Comparison of ENCODE assay signal across 20 cellular contexts in the genomic region with DNA sequence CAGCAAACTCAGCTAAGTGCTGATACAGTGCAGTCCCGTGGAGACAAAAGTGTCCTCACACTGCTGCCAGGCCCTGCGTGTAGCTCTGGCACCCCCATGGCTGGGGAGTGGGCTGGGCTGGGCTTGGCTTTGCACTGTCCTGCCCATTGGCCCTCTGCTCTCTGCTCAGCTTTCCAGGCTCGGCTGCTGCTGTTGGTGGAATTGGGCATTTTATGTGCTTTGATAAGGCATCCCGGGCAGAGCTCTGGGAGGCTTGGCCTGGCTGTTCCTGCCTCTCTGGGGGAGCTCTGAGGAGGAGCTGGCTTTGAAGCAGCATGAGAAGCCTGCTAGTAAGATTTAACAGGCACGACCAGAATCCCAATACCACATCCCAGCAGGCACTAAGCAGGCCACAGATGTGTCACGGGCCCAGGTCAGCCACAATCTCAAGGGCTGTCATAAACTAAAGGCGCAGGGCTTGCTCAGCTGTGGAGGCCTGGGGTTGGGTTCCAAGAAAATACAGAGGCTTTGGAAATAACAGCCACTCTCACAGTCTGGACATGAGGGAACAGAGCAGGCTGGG.
A peak's percentile ranks its signal among the peaks of the same experiment; 100 is the strongest.
DNase-seq lines count a peak whose midpoint lies in the region; ATAC-seq, FAIRE-seq and TF ChIP-seq lines count a peak whose summit lies in the region.
"Had no signal": no experiment of that assay in that cellular context is flagged by ENCODE, and none has a peak within 500 bp of the region (broad histone marks: within the 10 kb centered on the region; RNA-seq: fewer than 3 reads in every experiment).

No MANE protein-coding gene starts in this region.

- no peak overlapping the region for H2AK5ac ChIP-seq in H1 (ENCODE audit: low read depth, low read length)

- H4K20me1 ChIP-seq in H1 (replicated peaks in 1 of 2; ENCODE audit: control insufficient read depth in 1 of 2, insufficient read depth in 2 of 2, low read length in 2 of 2), result no peaks in the 10 kb centered on the region

- H3K27ac ChIP-seq in H1 (ENCODE audit: low read depth, low read length) (no peak overlapping the region), testis (no peak overlapping the region)
- H3K27ac ChIP-seq: C4-2B, PC-9 had no signal

- no peak overlapping the region for H4K91ac ChIP-seq in H1 (replicated peaks; ENCODE audit: insufficient read length, low read length)

- H3K23ac ChIP-seq in H1 (ENCODE audit: insufficient read length), result no peak overlapping the region

- no peaks in the 10 kb centered on the region for H3K23me2 ChIP-seq in H1 (ENCODE audit: low read depth, low read length)

- H2BK12ac ChIP-seq in H1 (ENCODE audit: low read depth, low read length), result no peak overlapping the region

- POLR2A ChIA-PET in H1 (lab: Charles Lee; ENCODE audit: partially characterized antibody), result interaction anchor here (0.8 kb wide), 1 partner anchor 10 kb away, joined by 3 read pairs; no protein-coding TSS in a partner anchor

- H3K4me1 ChIP-seq in H1 (replicated peaks in 1 of 4; ENCODE audit: control insufficient read depth in 3 of 4, insufficient read depth in 4 of 4, low read length in 3 of 4), result peaks cover 0 to 2% (median 0%) of the 10 kb centered on the region in 4 experiments; a peak in 2 of 7 replicates
- H3K4me1 ChIP-seq in testis, result peaks cover 12% of the 10 kb centered on the region

- no peaks in the 10 kb centered on the region for H3K27me3 ChIP-seq in H1 (replicated peaks in 1 of 4; ENCODE audit: control insufficient read depth in 3 of 4, extremely low read depth in 1 of 4, insufficient read depth in 3 of 4, low read length in 3 of 4)
- H3K27me3 ChIP-seq in testis, result no peaks in the 10 kb centered on the region

- peaks cover 5% of the 10 kb centered on the region for H3K36me3 Mint-ChIP-seq in natural killer cell treated with Interleukin-12 subunit alpha and Interleukin-12 subunit beta and Interleukin-15 and Interleukin-18, amount 100 ng/mL, for 72 hours
- H3K36me3 Mint-ChIP-seq in natural killer cell, result no peaks in the 10 kb centered on the region

- peaks cover 15 to 32% of the 10 kb centered on the region in 2 donors for H3K27me3 Mint-ChIP-seq in natural killer cell treated with Interleukin-12 subunit alpha and Interleukin-12 subunit beta and Interleukin-15 and Interleukin-18, amount 100 ng/mL, for 72 hours
- H3K27me3 Mint-ChIP-seq in natural killer cell (ENCODE audit: low read depth in 2 of 2), result peaks cover 0 to 15% of the 10 kb centered on the region in 2 donors

- H3K79me2 ChIP-seq in H1 (ENCODE audit: control insufficient read depth in 1 of 2, insufficient read depth in 2 of 2, low read length in 2 of 2), result no peaks in the 10 kb centered on the region

- peak overlapping the region; percentile 28; the same call in 1 of the 2 replicates for H4K8ac ChIP-seq in H1 (ENCODE audit: extremely low read depth, insufficient read depth, low read length)

- H3K18ac ChIP-seq in H1 (ENCODE audit: extremely low read depth, low read length), result no peak overlapping the region; the same call in 1 of the 2 replicates

- no peak overlapping the region for H2BK15ac ChIP-seq in H1 (ENCODE audit: low read length)

- H3K79me1 ChIP-seq in H1 (ENCODE audit: low read depth, low read length), result no peaks in the 10 kb centered on the region

- TF ChIP-seq CTCF in natural killer cell (IDR thresholded peaks at IDR 0.05), result no peak
- no peak for TF ChIP-seq CTCF in H1 (IDR thresholded peaks at IDR 0.05; ENCODE audit: control extremely low read depth in 1 of 3, insufficient read depth in 1 of 3, low read depth in 1 of 3, low read length in 3 of 3)
- TF ChIP-seq CTCF in omental fat pad (IDR thresholded peaks at IDR 0.05), result no peak
- no peak for TF ChIP-seq CTCF in testis (IDR thresholded peaks at IDR 0.05)
- TF ChIP-seq CTCF in GM13977 (IDR thresholded peaks at IDR 0.05; ENCODE audit: extremely low read depth, insufficient read depth, missing control alignments), result no peak

- H3K27ac Mint-ChIP-seq in natural killer cell treated with Interleukin-12 subunit alpha and Interleukin-12 subunit beta and Interleukin-15 and Interleukin-18, amount 100 ng/mL, for 72 hours, result no peak overlapping the region
- no peak overlapping the region for H3K27ac Mint-ChIP-seq in natural killer cell
- H3K27ac Mint-ChIP-seq: HFFc6 had no signal

- H3K4ac ChIP-seq in H1 (replicated peaks; ENCODE audit: insufficient read length, low read depth, low read length), result no peak overlapping the region

- H2AFZ ChIP-seq in H1 (ENCODE audit: low read length), result no peak overlapping the region
- H2AFZ ChIP-seq: PC-9 had no signal

- FAIRE-seq in H1 (lab: Jason Lieb, UNC), result no peak
- FAIRE-seq: GM12891, HepG2 had no signal

- intact Hi-C loops in natural killer cell (cut with micrococcal nuclease) (no loop called here), posterior vena cava (cut with DNase I) (no loop called here), testis (cut with DNase I; ENCODE audit: low total_unique reads) (no loop called here)

- WGBS in H1 (ENCODE audit: extremely low coverage in 1 of 2, insufficient coverage in 1 of 2, insufficient read length in 1 of 2, insufficient replicate concordance in 2 of 2, low coverage in 1 of 2, low lambda C conversion rate in 2 of 2, missing lambda C conversion rate in 1 of 2), 2 experiments, result 87% methylated on average over 7 of the region's 7 CpGs; no CpG with 5 or more reads in 1 of the 2 experiments
- WGBS in testis, 2 donors, result 53 to 75% methylated on average over 4 to 7 of the region's 7 CpGs

- no peak for TF ChIP-seq POLR2A in H1 (IDR thresholded peaks at IDR 0.05; ENCODE audit: control extremely low read depth in 1 of 2, low read depth in 2 of 2, low read length in 2 of 2)
- no peak for TF ChIP-seq POLR2A in testis (IDR thresholded peaks at IDR 0.05)

- no peak overlapping the region for H2BK20ac ChIP-seq in H1 (ENCODE audit: low read length)

- peaks cover 4% of the 10 kb centered on the region for H3K9me3 Mint-ChIP-seq in natural killer cell treated with Interleukin-12 subunit alpha and Interleukin-12 subunit beta and Interleukin-15 and Interleukin-18, amount 100 ng/mL, for 72 hours
- peaks cover 0 to 6% of the 10 kb centered on the region in 2 donors for H3K9me3 Mint-ChIP-seq in natural killer cell

- H2BK120ac ChIP-seq in H1 (replicated peaks; ENCODE audit: low read depth, low read length), result no peak overlapping the region

- H3K9me3 ChIP-seq in H1 (ENCODE audit: insufficient read depth in 2 of 2, low read depth in 1 of 2, low read length in 1 of 2), result no peaks in the 10 kb centered on the region
- no peaks in the 10 kb centered on the region for H3K9me3 ChIP-seq in testis

- H3K9ac ChIP-seq in H1 (replicated peaks in 1 of 4; ENCODE audit: extremely low read depth in 1 of 4, low read depth in 3 of 4, low read length in 3 of 4), result no peak overlapping the region

- no peak overlapping the region for H2BK5ac ChIP-seq in H1 (ENCODE audit: low read depth, low read length)

- in situ Hi-C loops in GM13977 (cut with MboI; ENCODE audit: low pct_unique_long_range_greater_than_20kb, low sequenced_read_pairs, unreplicated experiment), result no loop called here

- H3K4me2 ChIP-seq in H1 (ENCODE audit: insufficient read depth in 1 of 2, low read depth in 2 of 2, low read length in 2 of 2), result no peak overlapping the region
- H3K4me2 ChIP-seq: PC-9 had no signal

- no peak for TF ChIP-seq EP300 in H1 (IDR thresholded peaks at IDR 0.05; ENCODE audit: borderline replicate concordance in 1 of 2, low read depth in 2 of 2, low read length in 2 of 2)

- no peak for TF ChIP-seq RAD21 in H1 (IDR thresholded peaks at IDR 0.05 in 1 of 2, conservative IDR thresholded peaks at IDR 0.05 in 1 of 2; ENCODE audit: low read depth in 2 of 2, low read length in 2 of 2)

- CTCF ChIA-PET in H1 (lab: Charles Lee; ENCODE audit: partially characterized antibody), result interaction anchor here (0.6 to 2.6 kb wide), 9 partner anchors 9 to 254 kb away, joined by 3 to 14 read pairs (median 4); no protein-coding TSS in a partner anchor

- H3K14ac ChIP-seq in H1 (ENCODE audit: insufficient read length), result no peak overlapping the region

- H3K4me3 ChIP-seq in H1 (ENCODE audit: extremely low read depth in 1 of 4, insufficient read depth in 2 of 4, low read depth in 3 of 4, low read length in 4 of 4), result no peak overlapping the region
- no peak overlapping the region for H3K4me3 ChIP-seq in testis
- H3K4me3 ChIP-seq: PC-9 had no signal

- no peaks in the 10 kb centered on the region for H3K36me3 ChIP-seq in H1 (ENCODE audit: control insufficient read depth in 2 of 4, insufficient read depth in 4 of 4, low read length in 3 of 4)
- no peaks in the 10 kb centered on the region for H3K36me3 ChIP-seq in testis (ENCODE audit: low read depth, missing control alignments)

- no peak overlapping the region for H3K56ac ChIP-seq in H1 (replicated peaks; ENCODE audit: insufficient read length, low read depth, low read length)

- no peak overlapping the region for H3K4me3 Mint-ChIP-seq in natural killer cell treated with Interleukin-12 subunit alpha and Interleukin-12 subunit beta and Interleukin-15 and Interleukin-18, amount 100 ng/mL, for 72 hours
- no peak overlapping the region for H3K4me3 Mint-ChIP-seq in natural killer cell
- H3K4me3 Mint-ChIP-seq: HFFc6 had no signal

- peaks cover 3 to 6% of the 10 kb centered on the region in 2 donors for H3K4me1 Mint-ChIP-seq in natural killer cell treated with Interleukin-12 subunit alpha and Interleukin-12 subunit beta and Interleukin-15 and Interleukin-18, amount 100 ng/mL, for 72 hours (ENCODE audit: low read depth in 2 of 2)
- H3K4me1 Mint-ChIP-seq in natural killer cell, result peaks cover 8 to 10% of the 10 kb centered on the region in 2 donors

- no peak overlapping the region for H4K5ac ChIP-seq in H1 (ENCODE audit: insufficient read length, low read depth, low read length)

- DNase-seq in natural killer cell treated with Interleukin-12 subunit alpha and Interleukin-12 subunit beta and Interleukin-15 and Interleukin-18, amount 100 ng/mL, for 72 hours (ENCODE audit: low spot score), result peak; percentile 51
- DNase-seq in natural killer cell (no peak), H1 (ENCODE audit: low read depth in 1 of 2, low spot score in 2 of 2) (no peak), omental fat pad (ENCODE audit: low spot score) (no peak), posterior vena cava (ENCODE audit: low spot score) (no peak), testis (no peak), GM13977 (ENCODE audit: low spot score) (no peak)
- DNase-seq: DND-41, GF-D8, GOT3, HFFc6, KG1, NCI-H1436, NCI-H2029 treated with DMSO at 0.1 percent for 48 hours, NCI-H510A treated with DMSO at 0.1 percent for 48 hours, NCI-H82, PC-9 had no signal

- ATAC-seq in natural killer cell treated with Interleukin-12 subunit alpha and Interleukin-12 subunit beta and Interleukin-15 and Interleukin-18, amount 100 ng/mL, for 72 hours, result no peak
- ATAC-seq in natural killer cell (no peak), omental fat pad (ENCODE audit: low FRiP score) (peak; percentile 31)
- ATAC-seq: HepG2 had no signal

TF ChIP-seq in H1, 55 proteins besides CTCF, POLR2A, EP300 and RAD21 (continues in another document):
- TF ChIP-seq RFX5 (IDR thresholded peaks at IDR 0.05; ENCODE audit: borderline replicate concordance, low read depth, low read length) (no peak), RBBP5 (IDR thresholded peaks at IDR 0.05; ENCODE audit: borderline replicate concordance, low read depth, low read length) (no peak), GABPA (IDR thresholded peaks at IDR 0.05; ENCODE audit: borderline replicate concordance, insufficient read depth, low read length) (no peak), BRCA1 (IDR thresholded peaks at IDR 0.05; ENCODE audit: low read depth, low read length) (no peak), CREB1 (IDR thresholded peaks at IDR 0.05) (no peak)
